9 cellular contexts compared by ENCODE assay signal in the genomic region with DNA sequence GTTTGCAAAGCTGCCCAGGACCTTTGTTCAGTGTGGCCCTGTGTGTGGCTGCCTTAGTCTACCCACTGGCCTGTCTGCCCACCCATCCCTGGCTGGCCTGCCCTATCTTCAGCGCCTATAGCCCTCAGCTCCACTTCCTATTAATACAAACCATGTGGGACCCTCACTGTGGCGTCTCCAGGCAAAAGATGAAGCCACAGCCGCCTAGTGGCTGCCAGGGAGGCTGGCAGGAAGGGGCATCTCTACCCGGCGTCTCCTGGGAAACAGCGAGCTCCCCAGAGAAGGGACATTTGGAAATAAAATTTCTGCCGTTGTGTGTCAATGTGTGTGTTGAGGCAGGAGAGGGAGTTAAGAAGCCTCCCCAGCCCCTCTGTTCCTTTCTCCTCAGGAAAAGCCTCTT. TPM values are rescaled to one million over a fixed set of nuclear protein-coding genes. Genes with fewer than 3 reads are reported as not detected.
DNase-seq lines count a peak whose midpoint lies in the region; ATAC-seq and TF ChIP-seq lines count a peak whose summit lies in the region.
"Had no signal": no experiment of that assay in that cellular context is flagged by ENCODE, and none has a peak within 500 bp of the region (broad histone marks: within the 10 kb centered on the region; RNA-seq: fewer than 3 reads in every experiment).

No MANE protein-coding gene starts in this region.

- H3K36me3 Mint-ChIP-seq in glutamatergic neuron (ENCODE audit: unreplicated experiment) = peaks cover 6% of the 10 kb centered on the region

- H3K27ac Mint-ChIP-seq in glutamatergic neuron (ENCODE audit: unreplicated experiment) = no peak overlapping the region

- peak; percentile 58 for DNase-seq in Ammon's horn (ENCODE audit: low spot score)
- no peak for DNase-seq in RWPE2 (ENCODE audit: low spot score)
- peak; percentile 51 for DNase-seq in glutamatergic neuron
- no peak for DNase-seq in cerebellar nuclear complex (lab: John Stamatoyannopoulos, UW)
- no peak for DNase-seq in NCI-H187 treated with DMSO at 0.1 percent for 48 hours (lab: John Stamatoyannopoulos, UW)
- DNase-seq in NCI-H2107 treated with DMSO at 0.1 percent for 48 hours (lab: John Stamatoyannopoulos, UW; ENCODE audit: unreplicated experiment) = no peak
- no peak for DNase-seq in NCI-H1930 (lab: John Stamatoyannopoulos, UW)

- no peaks in the 10 kb centered on the region for H3K36me3 ChIP-seq in RWPE2 (ENCODE audit: low read depth)

- H3K4me3 Mint-ChIP-seq in glutamatergic neuron (ENCODE audit: unreplicated experiment) = no peak overlapping the region

- H3K27me3 Mint-ChIP-seq in glutamatergic neuron (ENCODE audit: unreplicated experiment) = peaks cover 7% of the 10 kb centered on the region

- H3K9me3 Mint-ChIP-seq in glutamatergic neuron (ENCODE audit: unreplicated experiment) = peaks cover 2% of the 10 kb centered on the region

- no peak for ATAC-seq in RWPE2 (ENCODE audit: low read depth)

- no peaks in the 10 kb centered on the region for H3K4me1 Mint-ChIP-seq in glutamatergic neuron (ENCODE audit: low read depth, unreplicated experiment)

- peak; percentile 69 for TF ChIP-seq CTCF in GM12872 (IDR thresholded peaks at IDR 0.05; ENCODE audit: insufficient read depth, low read depth, low read length)
- peak; percentile 53 for TF ChIP-seq CTCF in RWPE2 (IDR thresholded peaks at IDR 0.05; ENCODE audit: poor library complexity, severe bottlenecking)
- peak; percentile 62 for TF ChIP-seq CTCF in glutamatergic neuron (IDR thresholded peaks at IDR 0.05; ENCODE audit: partially characterized antibody, unreplicated experiment)

- H3K27ac ChIP-seq in RWPE2 (ENCODE audit: poor library complexity, severe bottlenecking) = no peak overlapping the region

- H3K9me3 ChIP-seq in RWPE2 (ENCODE audit: severe bottlenecking) = no peaks in the 10 kb centered on the region

- H3K4me3 ChIP-seq in RWPE2 (ENCODE audit: severe bottlenecking) = no peak overlapping the region

- H3K4me1 ChIP-seq in RWPE2 (ENCODE audit: insufficient read depth, poor library complexity, severe bottlenecking) = no peaks in the 10 kb centered on the region

- H3K27me3 ChIP-seq in RWPE2 (ENCODE audit: insufficient read depth, poor library complexity, severe bottlenecking) = no peaks in the 10 kb centered on the region

RNA-seq across cellular contexts. Expression of a gene that starts 31.5 kb away (rescaled TPM):
- 6.3 TPM for total RNA-seq in glutamatergic neuron (ENCODE audit: unreplicated experiment)
- total RNA-seq: T-helper 1 cell treated with Interleukin-12 subunit alpha and Interleukin-12 subunit beta and Interleukin-4 antibody, amounts not matched to agents 30 ng/mL and 1 ng/mL, for 36 hours had no signal

RNA-seq across cellular contexts. Expression of a gene that starts 50.6 kb away (rescaled TPM):
- not detected for total RNA-seq in glutamatergic neuron (ENCODE audit: unreplicated experiment)
- total RNA-seq: T-helper 1 cell treated with Interleukin-12 subunit alpha and Interleukin-12 subunit beta and Interleukin-4 antibody, amounts not matched to agents 30 ng/mL and 1 ng/mL, for 36 hours had no signal

Comparison
In these comparisons a context has a peak if more than half of its experiments do, and no peak if none do; other contexts are left out.
1. DNase-seq: peak in Ammon's horn (single experiment) and glutamatergic neuron (single experiment); none in RWPE2 (single experiment), cerebellar nuclear complex (0 of 2), NCI-H187 treated with DMSO at 0.1 percent for 48 hours (single experiment), NCI-H2107 treated with DMSO at 0.1 percent for 48 hours (single experiment) and NCI-H1930 (0 of 2).
2. Peak in every context shown above with its lines, with median percentiles within 50 percentile points of each other: CTCF ChIP-seq.